ENCODE assay signal across 15 cellular contexts in genomic region chr3:190562866-190563525, GRCh38. TPM values are rescaled to one million over a fixed set of nuclear protein-coding genes. Genes with fewer than 3 reads are reported as not detected.
A peak's percentile ranks its signal among the peaks of the same experiment; 100 is the strongest.
DNase-seq lines count a peak whose midpoint lies in the region; ATAC-seq and TF ChIP-seq lines count a peak whose summit lies in the region.
"Had no signal": no experiment of that assay in that cellular context is flagged by ENCODE, and none has a peak within 500 bp of the region (broad histone marks: within the 10 kb centered on the region; RNA-seq: fewer than 3 reads in every experiment).

No MANE protein-coding gene starts in this region.

- H3K27ac ChIP-seq in psoas muscle, result no peak overlapping the region
- no peak overlapping the region for H3K27ac ChIP-seq in CD8-positive, alpha-beta memory T cell (ENCODE audit: low read depth, low read length)
- H3K27ac ChIP-seq in CD4-positive, alpha-beta memory T cell (ENCODE audit: low read depth, low read length), result no peak overlapping the region

- no peak overlapping the region for H3K4me3 ChIP-seq in psoas muscle
- H3K4me3 ChIP-seq in CD8-positive, alpha-beta memory T cell (ENCODE audit: low read length), result no peak overlapping the region
- H3K4me3 ChIP-seq in CD4-positive, alpha-beta memory T cell (ENCODE audit: low read length in 2 of 2), result no peak overlapping the region

- peaks cover 61% of the 10 kb centered on the region for H3K36me3 Mint-ChIP-seq in activated naive CD8-positive, alpha-beta T cell treated with anti-CD3 and anti-CD28 coated beads for 36 hours
- H3K36me3 Mint-ChIP-seq in CD8-positive, alpha-beta memory T cell, result peaks cover 15 to 31% (median 20%) of the 10 kb centered on the region in 3 donors
- H3K36me3 Mint-ChIP-seq in CD4-positive, alpha-beta memory T cell, result peaks cover 39 to 40% of the 10 kb centered on the region in 2 donors

- H3K9me3 Mint-ChIP-seq in activated naive CD8-positive, alpha-beta T cell treated with anti-CD3 and anti-CD28 coated beads for 36 hours, result peaks cover 13% of the 10 kb centered on the region
- peaks cover 0 to 8% (median 0%) of the 10 kb centered on the region in 5 donors for H3K9me3 Mint-ChIP-seq in CD8-positive, alpha-beta memory T cell
- peaks cover 0 to 2% (median 0%) of the 10 kb centered on the region in 8 donors for H3K9me3 Mint-ChIP-seq in CD4-positive, alpha-beta memory T cell

- peak in 3 of 4 donors; percentile 39 to 48 (median 47) for ATAC-seq in psoas muscle

- TF ChIP-seq CTCF in psoas muscle (IDR thresholded peaks at IDR 0.05), result no peak

- intact Hi-C loops in psoas muscle (cut with DNase I), result no loop called here
- intact Hi-C loops in CD4-positive, alpha-beta memory T cell (cut with micrococcal nuclease), result no loop called here

- H3K4me3 Mint-ChIP-seq in activated naive CD8-positive, alpha-beta T cell treated with anti-CD3 and anti-CD28 coated beads for 36 hours, result no peak overlapping the region
- H3K4me3 Mint-ChIP-seq in CD8-positive, alpha-beta memory T cell, result no peak overlapping the region
- no peak overlapping the region for H3K4me3 Mint-ChIP-seq in CD4-positive, alpha-beta memory T cell
- H3K4me3 Mint-ChIP-seq: B cell had no signal

- peak; percentile 55 for DNase-seq in EH (ENCODE audit: low read depth)
- DNase-seq in M059J (ENCODE audit: low read depth), result peak; percentile 84
- DNase-seq in activated naive CD8-positive, alpha-beta T cell treated with anti-CD3 and anti-CD28 coated beads for 36 hours, result no peak
- DNase-seq in psoas muscle, result no peak
- no peak for DNase-seq in CD8-positive, alpha-beta memory T cell
- no peak for DNase-seq in mesenteric fat pad (ENCODE audit: low spot score)
- DNase-seq in CD4-positive, alpha-beta memory T cell, result no peak
- DNase-seq: activated CD4-positive, alpha-beta T cell treated with anti-CD3 and anti-CD28 coated beads, Interleukin-2, amount 50 U/mL, for 1 hour; activated effector memory CD4-positive, alpha-beta T cell treated with anti-CD3 and anti-CD28 coated beads, Interleukin-2, amount 50 U/mL, for 16 hours; dermis blood vessel endothelial cell; head of caudate nucleus; NCI-H187 treated with DMSO at 0.1 percent for 48 hours; NCI-H510A; substantia nigra had no signal

- H3K27ac Mint-ChIP-seq in activated naive CD8-positive, alpha-beta T cell treated with anti-CD3 and anti-CD28 coated beads for 36 hours, result peak overlapping the region; percentile 87
- H3K27ac Mint-ChIP-seq in CD8-positive, alpha-beta memory T cell, result no peak overlapping the region
- no peak overlapping the region for H3K27ac Mint-ChIP-seq in CD4-positive, alpha-beta memory T cell
- H3K27ac Mint-ChIP-seq: B cell had no signal

- no peaks in the 10 kb centered on the region for H3K4me1 ChIP-seq in psoas muscle
- H3K4me1 ChIP-seq in CD8-positive, alpha-beta memory T cell (ENCODE audit: insufficient read depth, low read length), result no peaks in the 10 kb centered on the region
- H3K4me1 ChIP-seq in CD4-positive, alpha-beta memory T cell (ENCODE audit: insufficient read depth, low read length), result no peaks in the 10 kb centered on the region

- H3K9me3 ChIP-seq in psoas muscle, result no peaks in the 10 kb centered on the region
- no peaks in the 10 kb centered on the region for H3K9me3 ChIP-seq in CD8-positive, alpha-beta memory T cell (ENCODE audit: low read length)
- H3K9me3 ChIP-seq in CD4-positive, alpha-beta memory T cell (ENCODE audit: control insufficient read depth in 1 of 2, low read length in 2 of 2), result no peaks in the 10 kb centered on the region

- no peaks in the 10 kb centered on the region for H3K27me3 Mint-ChIP-seq in activated naive CD8-positive, alpha-beta T cell treated with anti-CD3 and anti-CD28 coated beads for 36 hours
- no peaks in the 10 kb centered on the region for H3K27me3 Mint-ChIP-seq in CD8-positive, alpha-beta memory T cell
- no peaks in the 10 kb centered on the region for H3K27me3 Mint-ChIP-seq in CD4-positive, alpha-beta memory T cell
- H3K27me3 Mint-ChIP-seq: B cell had no signal

- CTCF ChIA-PET in CD8-positive, alpha-beta memory T cell (lab: Charles Lee), result no interaction called here
- CTCF ChIA-PET in CD4-positive, alpha-beta memory T cell (lab: Charles Lee; ENCODE audit: partially characterized antibody), result interaction anchor here (1.1 kb wide), 1 partner anchor 13 kb away, joined by 3 read pairs; no protein-coding TSS in a partner anchor

- no peaks in the 10 kb centered on the region for H3K36me3 ChIP-seq in psoas muscle (ENCODE audit: insufficient read depth in 1 of 2, low read depth in 1 of 2)
- no peaks in the 10 kb centered on the region for H3K36me3 ChIP-seq in CD8-positive, alpha-beta memory T cell (ENCODE audit: insufficient read depth, low read length)
- H3K36me3 ChIP-seq in CD4-positive, alpha-beta memory T cell (ENCODE audit: insufficient read depth, low read length), result peaks cover 4% of the 10 kb centered on the region

- POLR2A ChIA-PET in CD8-positive, alpha-beta memory T cell (lab: Charles Lee), result no interaction called here
- POLR2A ChIA-PET in CD4-positive, alpha-beta memory T cell (lab: Charles Lee; ENCODE audit: partially characterized antibody), result no interaction called here

- peaks cover 49% of the 10 kb centered on the region for H3K4me1 Mint-ChIP-seq in activated naive CD8-positive, alpha-beta T cell treated with anti-CD3 and anti-CD28 coated beads for 36 hours
- peaks cover 0 to 14% (median 7%) of the 10 kb centered on the region in 3 donors for H3K4me1 Mint-ChIP-seq in CD8-positive, alpha-beta memory T cell
- peaks cover 3 to 8% (median 5%) of the 10 kb centered on the region in 4 donors for H3K4me1 Mint-ChIP-seq in CD4-positive, alpha-beta memory T cell
- H3K4me1 Mint-ChIP-seq: B cell had no signal

- no peaks in the 10 kb centered on the region for H3K27me3 ChIP-seq in psoas muscle (ENCODE audit: insufficient read depth in 3 of 3, low read length in 2 of 3)
- no peaks in the 10 kb centered on the region for H3K27me3 ChIP-seq in CD8-positive, alpha-beta memory T cell (ENCODE audit: insufficient read depth, low read length, poor library complexity, severe bottlenecking)
- H3K27me3 ChIP-seq in CD4-positive, alpha-beta memory T cell (ENCODE audit: insufficient read depth, low read length), result no peaks in the 10 kb centered on the region

- WGBS in psoas muscle, 3 donors, result 66 to 71% (median 67%) methylated on average over 3 of the region's 3 CpGs

RNA-seq across cellular contexts. Expression of gene IL1RAP, which starts 49.1 kb away (rescaled TPM):
- 28.7 and 42.6 TPM in 2 replicates for total RNA-seq in M059J (2014; rRNA removed; shearing (Covaris generic))
- total RNA-seq in activated naive CD8-positive, alpha-beta T cell treated with anti-CD3 and anti-CD28 coated beads for 36 hours, result 1 to 10 TPM; 7.3 to 8.2 TPM
- 1 to 10 TPM; 2.1 to 5.2 (median 4.6) TPM for total RNA-seq in psoas muscle
- 1 to 10 TPM in 2 of 3 donors, under 1 TPM in 1; 0.70 to 6.3 (median 1.1) TPM for polyA plus RNA-seq in psoas muscle
- 10 to 100 TPM in 1 of 2 experiments, 1 to 10 TPM in 1; 6.7 to 11.5 TPM for total RNA-seq in CD8-positive, alpha-beta memory T cell
- 5.2 TPM for polyA plus RNA-seq in CD8-positive, alpha-beta memory T cell
- total RNA-seq in mesenteric fat pad, result 21.5 TPM
- 10 to 100 TPM; 11.0 to 14.6 TPM for total RNA-seq in CD4-positive, alpha-beta memory T cell
- 1 to 10 TPM; 4.1 to 5.4 TPM for polyA plus RNA-seq in CD4-positive, alpha-beta memory T cell

Comparison
In these comparisons a context has a peak if more than half of its experiments do, and no peak if none do; other contexts are left out.
1. DNase-seq: peak in EH (single experiment) and M059J (single experiment); none in activated naive CD8-positive, alpha-beta T cell treated with anti-CD3 and anti-CD28 coated beads for 36 hours (single experiment), psoas muscle (0 of 2), CD8-positive, alpha-beta memory T cell (0 of 5), mesenteric fat pad (single experiment) and CD4-positive, alpha-beta memory T cell (0 of 5).